In the genomic region with DNA sequence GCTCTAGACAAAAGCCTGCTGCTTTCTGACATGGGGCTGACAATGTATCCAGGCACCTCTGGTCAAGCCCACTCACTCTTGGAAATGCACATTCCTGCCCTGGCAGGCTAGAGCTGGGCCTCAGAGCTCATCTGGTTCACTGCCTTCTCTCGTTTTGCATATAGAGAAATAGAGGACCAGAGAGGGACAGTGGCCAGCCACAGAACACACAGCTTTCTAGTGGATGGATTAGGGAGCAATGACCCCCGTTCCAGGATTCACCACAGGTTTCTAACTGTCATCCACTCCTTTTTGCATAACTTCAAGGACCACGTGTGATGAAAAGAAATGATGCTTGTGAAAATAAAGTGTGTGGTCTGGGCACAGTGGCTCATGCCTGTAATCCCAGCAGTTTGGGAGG, we compare ENCODE assay signal across 23 cellular contexts.
"Had no signal": no experiment of that assay in that cellular context is flagged by ENCODE, and none has a peak within 500 bp of the region (broad histone marks: within the 10 kb centered on the region; RNA-seq: fewer than 3 reads in every experiment).

No MANE protein-coding gene starts in this region.

- ATAC-seq: foreskin keratinocyte, gastroesophageal sphincter, heart right ventricle, left cardiac atrium, left lung, left ventricle myocardium superior, lower lobe of right lung, mucosa of descending colon had no signal

- FAIRE-seq: colon, endothelial cell of umbilical vein, frontal cortex, islet of Langerhans, keratinocyte had no signal

- H3K4me1 ChIP-seq: esophagus muscularis mucosa, foreskin keratinocyte, gastroesophageal sphincter, heart right ventricle, left lung, lower lobe of right lung had no signal

- H3K36me3 ChIP-seq: esophagus muscularis mucosa, gastroesophageal sphincter, heart right ventricle, left lung, lower lobe of right lung had no signal

- H3K9me3 ChIP-seq: esophagus muscularis mucosa, gastroesophageal sphincter, heart right ventricle, left lung, lower lobe of right lung, mucosa of descending colon had no signal

- H3K27me3 ChIP-seq: foreskin keratinocyte had no signal

- H3K27ac ChIP-seq: coronary artery, dorsolateral prefrontal cortex, esophagus muscularis mucosa, foreskin keratinocyte, gastroesophageal sphincter, heart right ventricle, left lung, lower lobe of right lung had no signal

- H3K4me3 ChIP-seq: coronary artery, dorsolateral prefrontal cortex, esophagus muscularis mucosa, gastroesophageal sphincter, heart right ventricle, left lung, lower lobe of right lung, mucosa of descending colon had no signal

- DNase-seq: dermis blood vessel endothelial cell; dorsolateral prefrontal cortex; effector CD4-positive, alpha-beta T cell; effector memory CD4-positive, alpha-beta T cell; foreskin keratinocyte; head of caudate nucleus; heart right ventricle; hippocampal formation; left cardiac atrium; left lung; left ventricle myocardium superior; lower lobe of right lung; mesenchymal stem cell; mucosa of descending colon; naive B cell had no signal
